ENCODE assay signal across 1 cellular context in genomic region chr10:73810735-73811465, GRCh38.
TF ChIP-seq lines count a peak whose summit lies in the region.

No MANE protein-coding gene starts in this region.

TF ChIP-seq in HEK293, 187 proteins besides CTCF, POLR2A, EP300 and RAD21 (continued from another document):
- TF ChIP-seq, protein P1, sequence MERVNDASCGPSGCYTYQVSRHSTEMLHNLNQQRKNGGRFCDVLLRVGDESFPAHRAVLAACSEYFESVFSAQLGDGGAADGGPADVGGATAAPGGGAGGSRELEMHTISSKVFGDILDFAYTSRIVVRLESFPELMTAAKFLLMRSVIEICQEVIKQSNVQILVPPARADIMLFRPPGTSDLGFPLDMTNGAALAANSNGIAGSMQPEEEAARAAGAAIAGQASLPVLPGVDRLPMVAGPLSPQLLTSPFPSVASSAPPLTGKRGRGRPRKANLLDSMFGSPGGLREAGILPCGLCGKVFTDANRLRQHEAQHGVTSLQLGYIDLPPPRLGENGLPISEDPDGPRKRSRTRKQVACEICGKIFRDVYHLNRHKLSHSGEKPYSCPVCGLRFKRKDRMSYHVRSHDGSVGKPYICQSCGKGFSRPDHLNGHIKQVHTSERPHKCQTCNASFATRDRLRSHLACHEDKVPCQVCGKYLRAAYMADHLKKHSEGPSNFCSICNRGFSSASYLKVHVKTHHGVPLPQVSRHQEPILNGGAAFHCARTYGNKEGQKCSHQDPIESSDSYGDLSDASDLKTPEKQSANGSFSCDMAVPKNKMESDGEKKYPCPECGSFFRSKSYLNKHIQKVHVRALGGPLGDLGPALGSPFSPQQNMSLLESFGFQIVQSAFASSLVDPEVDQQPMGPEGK (tag by site-specific recombination; IDR thresholded peaks at IDR 0.05) = peak; percentile 61
- TF ChIP-seq ZNF792 (tag by site-specific recombination; IDR thresholded peaks at IDR 0.05) (no peak), KLF8 (tag by site-specific recombination; IDR thresholded peaks at IDR 0.05) (no peak), GLIS2 (tag by site-specific recombination; IDR thresholded peaks at IDR 0.05) (peak; percentile 92)
